34 cellular contexts compared by ENCODE assay signal in the genomic region with DNA sequence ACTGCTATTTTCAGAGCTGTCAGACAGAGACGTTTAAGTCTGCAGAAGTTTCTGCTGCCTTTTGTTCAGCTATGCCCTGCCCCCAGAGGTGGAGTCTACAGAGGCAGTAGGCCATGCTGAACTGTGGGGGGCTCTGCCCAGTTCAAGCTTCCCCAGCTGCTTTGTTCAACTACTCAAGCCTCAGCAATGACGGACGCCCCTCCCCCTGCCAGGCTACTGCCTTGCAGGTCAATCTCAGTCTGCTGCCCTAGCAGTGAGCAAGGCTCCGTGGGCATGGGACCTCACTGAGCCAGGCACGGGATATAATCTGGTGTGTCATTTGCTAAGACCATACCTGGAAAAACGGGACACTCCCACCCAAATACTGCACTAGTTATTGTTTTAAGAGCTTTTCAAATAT.
"Had no signal": no experiment of that assay in that cellular context is flagged by ENCODE, and none has a peak within 500 bp of the region (broad histone marks: within the 10 kb centered on the region; RNA-seq: fewer than 3 reads in every experiment).

No MANE protein-coding gene starts in this region.

- H3K4me1 Mint-ChIP-seq: immature natural killer cell; memory B cell; mesothelial cell of epicardium; naive B cell; neural crest cell; stimulated activated naive CD8-positive, alpha-beta T cell treated with anti-CD3 and anti-CD28 coated beads, Interleukin-15, amount 100 ng/mL, for 72 hours had no signal

- H3K4me2 ChIP-seq: hepatocyte, smooth muscle cell had no signal

- H3K4me3 ChIP-seq: colonic mucosa, esophagus muscularis mucosa, gastroesophageal sphincter, heart left ventricle, hepatocyte, lung, mucosa of descending colon, prostate gland, right atrium auricular region, smooth muscle cell, suprapubic skin, transverse colon, upper lobe of right lung, vagina had no signal

- ATAC-seq: foreskin keratinocyte; gastroesophageal sphincter; heart left ventricle; left ventricle myocardium superior; mucosa of descending colon; natural killer cell treated with Interleukin-12 subunit alpha and Interleukin-12 subunit beta and Interleukin-15 and Interleukin-18, amount 100 ng/mL, for 72 hours; sciatic nerve; stimulated activated naive CD8-positive, alpha-beta T cell treated with anti-CD3 and anti-CD28 coated beads, Interleukin-15, amount 100 ng/mL, for 72 hours; upper lobe of right lung had no signal

- H3K4me3 Mint-ChIP-seq: dendritic cell treated with granulocyte-macrophage colony-stimulating factor and Interleukin-4, amounts not matched to agents 40 ng/mL and 50 ng/mL, for 4 days; immature natural killer cell; memory B cell; mesothelial cell of epicardium; naive B cell; natural killer cell treated with Interleukin-12 subunit alpha and Interleukin-12 subunit beta and Interleukin-15 and Interleukin-18, amount 100 ng/mL, for 72 hours; neural crest cell; stimulated activated naive CD8-positive, alpha-beta T cell treated with anti-CD3 and anti-CD28 coated beads, Interleukin-15, amount 100 ng/mL, for 72 hours had no signal

- H3K36me3 ChIP-seq: colonic mucosa, esophagus muscularis mucosa, gastroesophageal sphincter, heart left ventricle, prostate gland, right atrium auricular region, suprapubic skin, transverse colon, upper lobe of right lung, vagina had no signal

- H2AFZ ChIP-seq: hepatocyte had no signal

- H3K27ac Mint-ChIP-seq: dendritic cell treated with granulocyte-macrophage colony-stimulating factor and Interleukin-4, amounts not matched to agents 40 ng/mL and 50 ng/mL, for 4 days; immature natural killer cell; memory B cell; mesothelial cell of epicardium; naive B cell; natural killer cell treated with Interleukin-12 subunit alpha and Interleukin-12 subunit beta and Interleukin-15 and Interleukin-18, amount 100 ng/mL, for 72 hours; stimulated activated naive CD8-positive, alpha-beta T cell treated with anti-CD3 and anti-CD28 coated beads, Interleukin-15, amount 100 ng/mL, for 72 hours had no signal

- H3K9me3 ChIP-seq: colonic mucosa, esophagus muscularis mucosa, gastroesophageal sphincter, mucosa of descending colon, prostate gland, right atrium auricular region, suprapubic skin, transverse colon, upper lobe of right lung, vagina had no signal

- FAIRE-seq: endothelial cell of umbilical vein had no signal

- H3K27ac ChIP-seq: colonic mucosa, esophagus muscularis mucosa, foreskin keratinocyte, gastroesophageal sphincter, heart left ventricle, hepatocyte, prostate gland, right atrium auricular region, suprapubic skin, transverse colon, upper lobe of right lung, vagina had no signal

- H3K27me3 ChIP-seq: colonic mucosa, esophagus muscularis mucosa, foreskin keratinocyte, gastroesophageal sphincter, heart left ventricle, hepatocyte, right atrium auricular region, suprapubic skin, transverse colon, upper lobe of right lung, vagina had no signal

- H3K27me3 Mint-ChIP-seq: dendritic cell treated with granulocyte-macrophage colony-stimulating factor and Interleukin-4, amounts not matched to agents 40 ng/mL and 50 ng/mL, for 4 days; memory B cell; naive B cell; natural killer cell treated with Interleukin-12 subunit alpha and Interleukin-12 subunit beta and Interleukin-15 and Interleukin-18, amount 100 ng/mL, for 72 hours; stimulated activated naive CD8-positive, alpha-beta T cell treated with anti-CD3 and anti-CD28 coated beads, Interleukin-15, amount 100 ng/mL, for 72 hours had no signal

- H3K79me2 ChIP-seq: hepatocyte had no signal

- DNase-seq: colonic mucosa; effector CD8-positive, alpha-beta T cell; foreskin keratinocyte; heart left ventricle; immature natural killer cell; islet precursor cell; left ventricle myocardium superior; naive B cell; nucleus accumbens; stimulated activated CD4-positive, alpha-beta T cell treated with anti-CD3 and anti-CD28 coated beads, Interleukin-12 subunit alpha, Interleukin-12 subunit beta, amount 100 ng/mL, for 4 hours; stimulated activated CD4-positive, alpha-beta T cell treated with anti-CD3 and anti-CD28 coated beads, Interleukin-1b, Interleukin-23, amount 100 ng/mL, for 48 hours; stimulated activated CD4-positive, alpha-beta T cell treated with anti-CD3 and anti-CD28 coated beads, Interleukin-4, amount 100 ng/mL, for 1 hour; stimulated activated CD8-positive, alpha-beta memory T cell treated with anti-CD3 and anti-CD28 coated beads, Interleukin-4, amount 100 ng/mL, for 48 hours; stimulated activated naive CD4-positive, alpha-beta T cell; stimulated activated naive CD8-positive, alpha-beta T cell treated with anti-CD3 and anti-CD28 coated beads, Interleukin-15, amount 100 ng/mL, for 72 hours; transverse colon; upper lobe of right lung had no signal

- H3K36me3 Mint-ChIP-seq: memory B cell, mesothelial cell of epicardium, naive B cell had no signal

- H3K4me1 ChIP-seq: colonic mucosa, esophagus muscularis mucosa, foreskin keratinocyte, gastroesophageal sphincter, heart left ventricle, prostate gland, right atrium auricular region, suprapubic skin, transverse colon, upper lobe of right lung, vagina had no signal
